ENCODE assay signal across 7 cellular contexts in genomic region chr3:51618038-51618437, GRCh38. TPM values are rescaled to one million over a fixed set of nuclear protein-coding genes. Genes with fewer than 3 reads are reported as not detected.
DNase-seq lines count a peak whose midpoint lies in the region; ATAC-seq and TF ChIP-seq lines count a peak whose summit lies in the region.
"Not testable (repeated sequence)": the region's sequence is repeated elsewhere in the genome, so short reads cannot be mapped to it uniquely, and the experiment has no call there.

No MANE protein-coding gene starts in this region.

- WGBS in sigmoid colon, 2 donors, result 89 to 91% methylated on average over 8 of the region's 8 CpGs

- not testable (repeated sequence) for H3K4me3 ChIP-seq in HEK293 (ENCODE audit: low read depth, low read length); foreskin fibroblast (ENCODE audit: low read depth in 1 of 2, low read length in 2 of 2); sigmoid colon

- H3K36me3 ChIP-seq in HEK293 (ENCODE audit: control insufficient read depth in 2 of 2, insufficient read depth in 1 of 2, low read length in 2 of 2); sigmoid colon: not testable (repeated sequence)

- DNase-seq in G401 (ENCODE audit: low spot score) (peak; percentile 15), foreskin fibroblast (peak; percentile 34 to 63)
- not testable (repeated sequence) for DNase-seq in WTC11 (ENCODE audit: low spot score); central memory CD8-positive, alpha-beta T cell (ENCODE audit: low spot score in 2 of 2); sigmoid colon; type B pancreatic cell (ENCODE audit: extremely low spot score, unreplicated experiment)

- H3K27ac ChIP-seq in HEK293 (ENCODE audit: extremely low read depth, low read depth, low read length), result not testable (repeated sequence)
- H3K27ac ChIP-seq in sigmoid colon, result peak overlapping the region in 3 of 4 donors; percentile 68 to 81 (median 80)

- H3K27me3 Mint-ChIP-seq in WTC11 (ENCODE audit: low read depth); central memory CD8-positive, alpha-beta T cell; type B pancreatic cell: not testable (repeated sequence)

- in situ Hi-C loops in G401 (cut with HindIII; ENCODE audit: low sequenced_read_pairs), result not testable (repeated sequence)

- CTCF ChIA-PET in HEK293 (lab: Yijun Ruan, JAX), result interaction anchor here (0.8 kb wide), 1 partner anchor 19 kb away, joined by 3 read pairs; no protein-coding TSS in a partner anchor
- CTCF ChIA-PET in WTC11 (lab: Charles Lee), result interaction anchor here (0.6 kb wide), 1 partner anchor 175 kb away, joined by 3 read pairs; no protein-coding TSS in a partner anchor

- H3K9me3 ChIP-seq in HEK293 (ENCODE audit: control insufficient read depth, insufficient read depth, low read depth, low read length); sigmoid colon: not testable (repeated sequence)

- H3K27me3 ChIP-seq in sigmoid colon, result not testable (repeated sequence)

- not testable (repeated sequence) for TF ChIP-seq EP300 in sigmoid colon (IDR thresholded peaks at IDR 0.05)

- not testable (repeated sequence) for TF ChIP-seq CTCF in HEK293 (tag by site-specific recombination; IDR thresholded peaks at IDR 0.05); WTC11 (IDR thresholded peaks at IDR 0.05); foreskin fibroblast (IDR thresholded peaks at IDR 0.05; ENCODE audit: low read depth, low read length); sigmoid colon (IDR thresholded peaks at IDR 0.05); type B pancreatic cell (conservative IDR thresholded peaks at IDR 0.05)

- H3K27ac Mint-ChIP-seq in WTC11 (peak overlapping the region; percentile 60; the same call in 1 of the 2 replicates), type B pancreatic cell (peak overlapping the region; percentile 9)
- H3K27ac Mint-ChIP-seq in central memory CD8-positive, alpha-beta T cell (ENCODE audit: low read depth), result peak overlapping the region; percentile 25

- not testable (repeated sequence) for TF ChIP-seq POLR2A in sigmoid colon (IDR thresholded peaks at IDR 0.05)

- not testable (repeated sequence) for ATAC-seq in WTC11; central memory CD8-positive, alpha-beta T cell (replicated peaks; ENCODE audit: extremely low read depth, poor library complexity, severe bottlenecking)

- H3K9me3 Mint-ChIP-seq in WTC11; central memory CD8-positive, alpha-beta T cell; type B pancreatic cell: not testable (repeated sequence)

- not testable (repeated sequence) for H3K4me1 ChIP-seq in HEK293 (ENCODE audit: control insufficient read depth, insufficient read depth, low read length)
- peaks cover 0 to 57% (median 40%) of the 10 kb centered on the region in 4 donors for H3K4me1 ChIP-seq in sigmoid colon

- H3K36me3 Mint-ChIP-seq in WTC11; central memory CD8-positive, alpha-beta T cell (ENCODE audit: insufficient read depth); type B pancreatic cell: not testable (repeated sequence)

- not testable (repeated sequence) for H3K4me3 Mint-ChIP-seq in WTC11; central memory CD8-positive, alpha-beta T cell; type B pancreatic cell

- POLR2A ChIA-PET in HEK293 (lab: Yijun Ruan, JAX), result interaction anchor here (0.6 kb wide), 1 partner anchor 110 kb away, joined by 3 read pairs; no protein-coding TSS in a partner anchor
- POLR2A ChIA-PET in WTC11 (lab: Charles Lee), result interaction anchor here (0.7 kb wide), 1 partner anchor 79 kb away, joined by 3 read pairs; no protein-coding TSS in a partner anchor

- H3K4me1 Mint-ChIP-seq in WTC11, result peaks cover 17% of the 10 kb centered on the region
- peaks cover 32% of the 10 kb centered on the region for H3K4me1 Mint-ChIP-seq in central memory CD8-positive, alpha-beta T cell
- peaks cover 28% of the 10 kb centered on the region for H3K4me1 Mint-ChIP-seq in type B pancreatic cell (ENCODE audit: unreplicated experiment)

- intact Hi-C loops in sigmoid colon (cut with DNase I), result loop anchor here (5.0 kb wide), 1 partner anchor 81 kb away; the partner anchor contains the start of gene RAD54L2

TF ChIP-seq in HEK293, 187 proteins besides CTCF, POLR2A, EP300 and RAD21:
- TF ChIP-seq GFI1B (tag by site-specific recombination; IDR thresholded peaks at IDR 0.05), result 0 out of 2 replicates have a peak, but pooled peaks have one; percentile 25

RNA-seq across cellular contexts. Expression of gene TEX264, which starts 53.0 kb away (rescaled TPM):
- total RNA-seq in G401 (2014; rRNA removed; shearing (Covaris generic)), result 67.9 and 69.7 TPM in 2 replicates
- total RNA-seq in WTC11 (2021) (11.8 to 17.5 TPM (median 17.5 TPM) in 3 replicates), sigmoid colon (10 to 100 TPM; 43.2 to 72.4 (median 70.2) TPM), type B pancreatic cell (ENCODE audit: low replicate concordance) (43.8 and 50.0 TPM in 2 replicates)
- polyA plus RNA-seq in sigmoid colon, result 10 to 100 TPM; 23.4 to 79.7 (median 30.7) TPM

Comparison
In these comparisons a context has a peak if more than half of its experiments do, and no peak if none do; other contexts are left out.
1. H3K27ac Mint-ChIP-seq: peak in every context shown above with its lines; median percentile 60 in WTC11; 25 in central memory CD8-positive, alpha-beta T cell; 9 in type B pancreatic cell.